In genomic region chr21:43023175-43023574, GRCh38 we compare ENCODE assay signal across 2 cellular contexts.
TF ChIP-seq lines count a peak whose summit lies in the region.

No MANE protein-coding gene starts in this region.

TF ChIP-seq in IMR-90, 13 proteins besides CTCF, POLR2A, EP300 and RAD21:
- TF ChIP-seq MXI1 (IDR thresholded peaks at IDR 0.05; ENCODE audit: borderline replicate concordance, low read depth, low read length) (no peak), ELK1 (IDR thresholded peaks at IDR 0.05; ENCODE audit: borderline replicate concordance, low read depth, low read length) (no peak), FOS (IDR thresholded peaks at IDR 0.05; ENCODE audit: low read depth, low read length) (no peak), CHD1 (IDR thresholded peaks at IDR 0.05; ENCODE audit: low read depth, low read length) (no peak), MAZ (IDR thresholded peaks at IDR 0.05; ENCODE audit: borderline replicate concordance, low read depth, low read length) (no peak), BHLHE40 (IDR thresholded peaks at IDR 0.05; ENCODE audit: low read depth, low read length) (no peak), MAFK (IDR thresholded peaks at IDR 0.05; ENCODE audit: low read depth, low read length) (no peak), RCOR1 (IDR thresholded peaks at IDR 0.05; ENCODE audit: insufficient replicate concordance, low read length) (no peak), CEBPB (IDR thresholded peaks at IDR 0.05; ENCODE audit: low read depth, low read length) (no peak)
- TF ChIP-seq, protein P1, sequence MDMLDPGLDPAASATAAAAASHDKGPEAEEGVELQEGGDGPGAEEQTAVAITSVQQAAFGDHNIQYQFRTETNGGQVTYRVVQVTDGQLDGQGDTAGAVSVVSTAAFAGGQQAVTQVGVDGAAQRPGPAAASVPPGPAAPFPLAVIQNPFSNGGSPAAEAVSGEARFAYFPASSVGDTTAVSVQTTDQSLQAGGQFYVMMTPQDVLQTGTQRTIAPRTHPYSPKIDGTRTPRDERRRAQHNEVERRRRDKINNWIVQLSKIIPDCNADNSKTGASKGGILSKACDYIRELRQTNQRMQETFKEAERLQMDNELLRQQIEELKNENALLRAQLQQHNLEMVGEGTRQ (IDR thresholded peaks at IDR 0.05; ENCODE audit: low read depth, low read length): no peak

TF ChIP-seq in H1, 55 proteins besides CTCF, POLR2A, EP300 and RAD21:
- TF ChIP-seq FOSL1 (IDR thresholded peaks at IDR 0.05; ENCODE audit: insufficient read depth, low read depth, low read length) (no peak), EZH2 (IDR thresholded peaks at IDR 0.05; ENCODE audit: low read depth, low read length, severe bottlenecking) (no peak), SAP30 (IDR thresholded peaks at IDR 0.05; ENCODE audit: insufficient read depth, insufficient replicate concordance, low read length) (no peak), NRF1 (IDR thresholded peaks at IDR 0.05; ENCODE audit: low read depth, low read length) (no peak)
TF ChIP-seq in H1: peak in this region for 0.
